ENCODE assay signal across 35 cellular contexts in genomic region chr21:32325706-32326105, GRCh38. TPM values are rescaled to one million over a fixed set of nuclear protein-coding genes. Genes with fewer than 3 reads are reported as not detected.
DNase-seq lines count a peak whose midpoint lies in the region; ATAC-seq and TF ChIP-seq lines count a peak whose summit lies in the region.
"Had no signal": no experiment of that assay in that cellular context is flagged by ENCODE, and none has a peak within 500 bp of the region (broad histone marks: within the 10 kb centered on the region; RNA-seq: fewer than 3 reads in every experiment).

No MANE protein-coding gene starts in this region.

- TF ChIP-seq CTCF in coronary artery (IDR thresholded peaks at IDR 0.05) (no peak), gastroesophageal sphincter (IDR thresholded peaks at IDR 0.05) (no peak), vagina (IDR thresholded peaks at IDR 0.05) (no peak), GM13977 (IDR thresholded peaks at IDR 0.05; ENCODE audit: extremely low read depth, insufficient read depth, missing control alignments) (no peak)

- intact Hi-C loops in vagina (cut with DNase I) = no loop called here

- no peaks in the 10 kb centered on the region for H3K4me1 Mint-ChIP-seq in memory B cell
- H3K4me1 Mint-ChIP-seq: stimulated activated naive CD8-positive, alpha-beta T cell treated with anti-CD3 and anti-CD28 coated beads, Interleukin-15, amount 100 ng/mL, for 72 hours had no signal

- ATAC-seq in memory B cell (ENCODE audit: low read depth) (no peak), gastroesophageal sphincter (no peak)
- ATAC-seq: esophagus mucosa; heart left ventricle; HepG2; stimulated activated naive CD8-positive, alpha-beta T cell treated with anti-CD3 and anti-CD28 coated beads, Interleukin-15, amount 100 ng/mL, for 72 hours had no signal

- H3K9me3 ChIP-seq in gastroesophageal sphincter (no peaks in the 10 kb centered on the region), vagina (no peaks in the 10 kb centered on the region)
- H3K9me3 ChIP-seq: heart left ventricle, ovary, right atrium auricular region, tibial nerve had no signal

- TF ChIP-seq EP300 in gastroesophageal sphincter (IDR thresholded peaks at IDR 0.05) = no peak

- H3K36me3 ChIP-seq in gastroesophageal sphincter (peaks cover 3 to 59% of the 10 kb centered on the region in 2 donors), vagina (peaks cover 0 to 61% of the 10 kb centered on the region in 2 donors)
- H3K36me3 ChIP-seq: ovary had no signal

- 65 to 76% methylated on average over 3 to 4 of the region's 8 CpGs for WGBS in gastroesophageal sphincter (ENCODE audit: low coverage in 1 of 2), 2 donors

- peak overlapping the region; percentile 28 for H3K27ac Mint-ChIP-seq in memory B cell
- H3K27ac Mint-ChIP-seq: stimulated activated naive CD8-positive, alpha-beta T cell treated with anti-CD3 and anti-CD28 coated beads, Interleukin-15, amount 100 ng/mL, for 72 hours had no signal

- H3K9me3 Mint-ChIP-seq in memory B cell = no peaks in the 10 kb centered on the region
- H3K9me3 Mint-ChIP-seq: stimulated activated naive CD8-positive, alpha-beta T cell treated with anti-CD3 and anti-CD28 coated beads, Interleukin-15, amount 100 ng/mL, for 72 hours had no signal

- H3K4me3 Mint-ChIP-seq in memory B cell = no peak overlapping the region
- H3K4me3 Mint-ChIP-seq: stimulated activated naive CD8-positive, alpha-beta T cell treated with anti-CD3 and anti-CD28 coated beads, Interleukin-15, amount 100 ng/mL, for 72 hours had no signal

- H3K4me3 ChIP-seq in coronary artery (no peak overlapping the region), gastroesophageal sphincter (no peak overlapping the region), vagina (no peak overlapping the region)
- H3K4me3 ChIP-seq: cardiac muscle cell, GM23248, heart left ventricle, lung, ovary, right atrium auricular region, tibial nerve had no signal

- DNase-seq in NCI-H1092 treated with DMSO at 0.1 percent for 48 hours (lab: John Stamatoyannopoulos, UW) = peak; percentile 26
- no peak for DNase-seq in NCI-H1092 (lab: John Stamatoyannopoulos, UW)
- DNase-seq in coronary artery (ENCODE audit: low spot score) = peak; percentile 28
- no peak for DNase-seq in memory B cell (ENCODE audit: low spot score in 2 of 2)
- no peak for DNase-seq in vagina (ENCODE audit: extremely low spot score in 2 of 2)
- no peak for DNase-seq in GM13977 (ENCODE audit: low spot score)
- DNase-seq: activated CD4-positive, alpha-beta T cell treated with anti-CD3 and anti-CD28 coated beads for 48 hours; activated gamma-delta T cell; activated T-cell treated with anti-CD3 and anti-CD28 coated beads for 4 hours; DND-41; foreskin fibroblast; GF-D8; GM23248; heart left ventricle; Kasumi-1; kidney glomerular epithelial cell; NCI-H1436 treated with DMSO at 0.1 percent for 48 hours; NCI-H2171; NCI-H82; ovary; stimulated activated CD8-positive, alpha-beta memory T cell treated with anti-CD3 and anti-CD28 coated beads, Interleukin-4, amount 100 ng/mL, for 48 hours; stimulated activated naive CD8-positive, alpha-beta T cell treated with anti-CD3 and anti-CD28 coated beads, Interleukin-15, amount 100 ng/mL, for 72 hours; T1000 had no signal

- in situ Hi-C loops in GM13977 (cut with MboI; ENCODE audit: low pct_unique_long_range_greater_than_20kb, low sequenced_read_pairs, unreplicated experiment) = no loop called here

- H3K27ac ChIP-seq in coronary artery = no peak overlapping the region
- H3K27ac ChIP-seq in temporal lobe (ENCODE audit: low read depth, low read length) = peak overlapping the region; percentile 67
- peak overlapping the region in 2 of 4 donors; percentile 1 to 3 for H3K27ac ChIP-seq in gastroesophageal sphincter
- H3K27ac ChIP-seq in vagina = no peak overlapping the region
- H3K27ac ChIP-seq: 22Rv1, cardiac muscle cell, GM23248, ovary, right atrium auricular region had no signal

- H3K27me3 Mint-ChIP-seq in memory B cell = no peaks in the 10 kb centered on the region
- H3K27me3 Mint-ChIP-seq: stimulated activated naive CD8-positive, alpha-beta T cell treated with anti-CD3 and anti-CD28 coated beads, Interleukin-15, amount 100 ng/mL, for 72 hours had no signal

- H3K4me1 ChIP-seq in gastroesophageal sphincter = peaks cover 4 to 39% (median 19%) of the 10 kb centered on the region in 3 donors
- no peaks in the 10 kb centered on the region for H3K4me1 ChIP-seq in vagina

- TF ChIP-seq POLR2A in gastroesophageal sphincter (IDR thresholded peaks at IDR 0.05) = no peak
- TF ChIP-seq POLR2A in vagina (IDR thresholded peaks at IDR 0.05) = no peak

- H3K27me3 ChIP-seq in gastroesophageal sphincter (no peaks in the 10 kb centered on the region), vagina (no peaks in the 10 kb centered on the region)
- H3K27me3 ChIP-seq: cardiac muscle cell, heart left ventricle, ovary, right atrium auricular region, tibial nerve had no signal

- peaks cover 48% of the 10 kb centered on the region for H3K36me3 Mint-ChIP-seq in memory B cell

RNA-seq across cellular contexts. Expression of gene MRAP, which starts 27.1 kb away (rescaled TPM):
- total RNA-seq in temporal lobe (not detected), gastroesophageal sphincter (not detected), vagina (3.9 TPM)
- total RNA-seq: astrocyte, cardiac muscle cell, esophagus mucosa, GM23248, NCI-H460, RPMI7951 had no signal

RNA-seq across cellular contexts. Expression of gene MIS18A, which starts 46.9 kb away (rescaled TPM):
- 4.7 TPM for total RNA-seq in temporal lobe
- total RNA-seq in gastroesophageal sphincter = 1 to 10 TPM; 4.7 to 5.5 (median 5.2) TPM
- total RNA-seq in vagina = 3.4 TPM

Comparison
In these comparisons a context has a peak if more than half of its experiments do, and no peak if none do; other contexts are left out.
1. DNase-seq: peak in NCI-H1092 treated with DMSO at 0.1 percent for 48 hours (single experiment) and coronary artery (single experiment); none in NCI-H1092 (single experiment), memory B cell (0 of 2), vagina (0 of 2) and GM13977 (single experiment).